Comparison of ENCODE assay signal across 10 cellular contexts in genomic region chr9:112065781-112066606, GRCh38.
DNase-seq lines count a peak whose midpoint lies in the region; ATAC-seq and TF ChIP-seq lines count a peak whose summit lies in the region.
"Had no signal": no experiment of that assay in that cellular context is flagged by ENCODE, and none has a peak within 500 bp of the region (broad histone marks: within the 10 kb centered on the region; RNA-seq: fewer than 3 reads in every experiment).

No MANE protein-coding gene starts in this region.

- TF ChIP-seq POLR2A in testis (IDR thresholded peaks at IDR 0.05): no peak

- H3K4me1 ChIP-seq in cardiac muscle cell (ENCODE audit: low read depth) (peaks cover 9% of the 10 kb centered on the region), right atrium auricular region (no peaks in the 10 kb centered on the region), testis (no peaks in the 10 kb centered on the region)

- DNase-seq in cardiac muscle cell (ENCODE audit: low read depth in 1 of 2, low spot score in 1 of 2) (peak in 1 of 2 donors; percentile 11), right atrium auricular region (ENCODE audit: low spot score) (no peak), brain microvascular endothelial cell (peak; percentile 97), left lobe of liver (ENCODE audit: low spot score) (peak; percentile 72), testis (no peak), GM13977 (ENCODE audit: low spot score) (no peak)
- no peak for DNase-seq in stimulated activated CD4-positive, alpha-beta T cell treated with anti-CD3 and anti-CD28 coated beads, Interleukin-2, amount 100 ng/mL, for 48 hours
- DNase-seq: BE2C had no signal

- no peaks in the 10 kb centered on the region for H3K27me3 ChIP-seq in cardiac muscle cell
- H3K27me3 ChIP-seq in right atrium auricular region: no peaks in the 10 kb centered on the region
- no peaks in the 10 kb centered on the region for H3K27me3 ChIP-seq in brain microvascular endothelial cell (replicated peaks)
- no peaks in the 10 kb centered on the region for H3K27me3 ChIP-seq in testis
- H3K27me3 ChIP-seq: BE2C had no signal

- H3K36me3 ChIP-seq in cardiac muscle cell (peaks cover 3% of the 10 kb centered on the region), right atrium auricular region (no peaks in the 10 kb centered on the region), brain microvascular endothelial cell (replicated peaks) (no peaks in the 10 kb centered on the region), testis (ENCODE audit: low read depth, missing control alignments) (no peaks in the 10 kb centered on the region)

- ATAC-seq in left lobe of liver (peak; percentile 80), HG03108 (IDR thresholded peaks at IDR 0.05; ENCODE audit: unreplicated experiment) (no peak)

- in situ Hi-C loops in brain microvascular endothelial cell (cut with HindIII; ENCODE audit: low pct_ligation_motif_present, low sequenced_read_pairs) (loop anchor here (25.0 kb wide), 1 partner anchor 304 kb away; no protein-coding TSS in a partner anchor), GM13977 (cut with MboI; ENCODE audit: low pct_unique_long_range_greater_than_20kb, low sequenced_read_pairs, unreplicated experiment) (no loop called here)

- intact Hi-C loops in testis (cut with DNase I; ENCODE audit: low total_unique reads): loop anchor here (10.0 kb wide), 1 partner anchor 171 kb away; the partner anchor contains the start of gene UGCG

- TF ChIP-seq CTCF in cardiac muscle cell (IDR thresholded peaks at IDR 0.05; ENCODE audit: low read depth, low read length): no peak
- TF ChIP-seq CTCF in right atrium auricular region (IDR thresholded peaks at IDR 0.05): no peak
- no peak for TF ChIP-seq CTCF in brain microvascular endothelial cell (IDR thresholded peaks at IDR 0.05; ENCODE audit: low read depth, low read length, missing control alignments)
- TF ChIP-seq CTCF in testis (IDR thresholded peaks at IDR 0.05): no peak
- no peak for TF ChIP-seq CTCF in GM13977 (IDR thresholded peaks at IDR 0.05; ENCODE audit: extremely low read depth, insufficient read depth, missing control alignments)

- H3K4me3 ChIP-seq in cardiac muscle cell: no peak overlapping the region
- no peak overlapping the region for H3K4me3 ChIP-seq in right atrium auricular region
- no peak overlapping the region for H3K4me3 ChIP-seq in brain microvascular endothelial cell (ENCODE audit: low read depth, low read length)
- no peak overlapping the region for H3K4me3 ChIP-seq in testis

- H3K27ac ChIP-seq in cardiac muscle cell (peak overlapping the region; percentile 17), right atrium auricular region (no peak overlapping the region), brain microvascular endothelial cell (peak overlapping the region; percentile 92), testis (no peak overlapping the region)
- H3K27ac ChIP-seq: HL-60 had no signal

- H3K9me3 ChIP-seq in cardiac muscle cell (ENCODE audit: low read depth) (no peaks in the 10 kb centered on the region), right atrium auricular region (no peaks in the 10 kb centered on the region), testis (no peaks in the 10 kb centered on the region)
- H3K9me3 ChIP-seq: BE2C had no signal

- 85 to 91% methylated on average over 14 of the region's 14 CpGs for WGBS in testis, 2 donors

Comparison
In these comparisons a context has a peak if more than half of its experiments do, and no peak if none do; other contexts are left out.
1. H3K27ac ChIP-seq: peak in cardiac muscle cell (single experiment) and brain microvascular endothelial cell (single experiment); none in right atrium auricular region (0 of 2) and testis (0 of 2).
2. DNase-seq: peak in brain microvascular endothelial cell (single experiment) and left lobe of liver (single experiment); none in right atrium auricular region (single experiment), stimulated activated CD4-positive, alpha-beta T cell treated with anti-CD3 and anti-CD28 coated beads, Interleukin-2, amount 100 ng/mL, for 48 hours (0 of 2), testis (single experiment) and GM13977 (single experiment).